In genomic region chr20:20019123-20019522, GRCh38 we compare ENCODE assay signal across 11 cellular contexts.
DNase-seq lines count a peak whose midpoint lies in the region; TF ChIP-seq lines count a peak whose summit lies in the region.
"Had no signal": no experiment of that assay in that cellular context is flagged by ENCODE, and none has a peak within 500 bp of the region (broad histone marks: within the 10 kb centered on the region; RNA-seq: fewer than 3 reads in every experiment).

No MANE protein-coding gene starts in this region.

- peaks cover 70% of the 10 kb centered on the region for H3K4me1 Mint-ChIP-seq in activated naive CD4-positive, alpha-beta T cell treated with anti-CD3 and anti-CD28 coated beads, Interleukin-2, amount 10 ng/mL, durations not matched to agents 7 days and 5 days

- H3K36me3 ChIP-seq in subcutaneous abdominal adipose tissue (ENCODE audit: control insufficient read depth in 5 of 5, insufficient read depth in 5 of 5, low read length in 5 of 5) = peaks cover 4 to 12% (median 9%) of the 10 kb centered on the region in 5 donors

- peak overlapping the region in 2 of 5 donors; percentile 26 to 91 for H3K4me3 ChIP-seq in subcutaneous abdominal adipose tissue (ENCODE audit: low read depth in 1 of 5, low read length in 5 of 5)

- CTCF ChIA-PET in activated naive CD4-positive, alpha-beta T cell treated with anti-CD3 and anti-CD28 coated beads, Interleukin-2, amount 10 ng/mL, durations not matched to agents 7 days and 5 days (lab: Charles Lee) = interaction anchor here (2.5 kb wide), 1 partner anchor 33 kb away, joined by 12 read pairs; the partner anchor contains the start of genes CFAP61 and CRNKL1
- CTCF ChIA-PET in RWPE1 (lab: Yijun Ruan, JAX) = no interaction called here

- POLR2A ChIA-PET in RWPE1 (lab: Yijun Ruan, JAX; ENCODE audit: low non-redundant PET) = no interaction called here

- TF ChIP-seq CTCF in RWPE1 (conservative IDR thresholded peaks at IDR 0.05; ENCODE audit: low read depth) = no peak

- no peaks in the 10 kb centered on the region for H3K9me3 ChIP-seq in subcutaneous abdominal adipose tissue (ENCODE audit: control insufficient read depth in 5 of 5, low read length in 5 of 5)

- peak overlapping the region in 4 of 5 donors; percentile 14 to 97 (median 69) for H3K9ac ChIP-seq in subcutaneous abdominal adipose tissue (ENCODE audit: low read length in 5 of 5)

- no peak overlapping the region for H3K27ac Mint-ChIP-seq in activated naive CD4-positive, alpha-beta T cell treated with anti-CD3 and anti-CD28 coated beads, Interleukin-2, amount 10 ng/mL, durations not matched to agents 7 days and 5 days

- H3K4me1 ChIP-seq in subcutaneous abdominal adipose tissue (ENCODE audit: control insufficient read depth in 5 of 5, insufficient read depth in 5 of 5, low read length in 5 of 5) = peaks cover 0 to 36% (median 27%) of the 10 kb centered on the region in 5 donors

- no peak for DNase-seq in activated naive CD4-positive, alpha-beta T cell treated with anti-CD3 and anti-CD28 coated beads, Interleukin-2, amount 10 ng/mL, durations not matched to agents 7 days and 5 days
- no peak for DNase-seq in activated naive CD4-positive, alpha-beta T cell treated with Interleukin-2 at 50 U/mL for 16 hours
- DNase-seq in RWPE1 (ENCODE audit: low spot score) (peak; percentile 51), epithelial cell of prostate (ENCODE audit: low read depth, low spot score) (peak; percentile 69), DMS114 treated with DMSO at 0.1 percent for 48 hours (lab: John Stamatoyannopoulos, UW; ENCODE audit: unreplicated experiment) (no peak), NCI-H226 (no peak), HuH-7 (ENCODE audit: low spot score) (no peak)
- DNase-seq: activated CD4-positive, alpha-beta T cell treated with anti-CD3 and anti-CD28 coated beads, Interleukin-2, amount 50 U/mL, for 1 hour; hypothalamus; NCI-H1417 had no signal

- peak overlapping the region; percentile 88 for H3K4me3 Mint-ChIP-seq in activated naive CD4-positive, alpha-beta T cell treated with anti-CD3 and anti-CD28 coated beads, Interleukin-2, amount 10 ng/mL, durations not matched to agents 7 days and 5 days

- peaks cover 16% of the 10 kb centered on the region for H3K36me3 Mint-ChIP-seq in activated naive CD4-positive, alpha-beta T cell treated with anti-CD3 and anti-CD28 coated beads, Interleukin-2, amount 10 ng/mL, durations not matched to agents 7 days and 5 days

- H3K9me3 Mint-ChIP-seq in activated naive CD4-positive, alpha-beta T cell treated with anti-CD3 and anti-CD28 coated beads, Interleukin-2, amount 10 ng/mL, durations not matched to agents 7 days and 5 days = no peaks in the 10 kb centered on the region

- H3K27me3 Mint-ChIP-seq in activated naive CD4-positive, alpha-beta T cell treated with anti-CD3 and anti-CD28 coated beads, Interleukin-2, amount 10 ng/mL, durations not matched to agents 7 days and 5 days = peaks cover 3% of the 10 kb centered on the region

- H3K27ac ChIP-seq in RWPE1 (peak overlapping the region; percentile 36), epithelial cell of prostate (peak overlapping the region; percentile 81), subcutaneous abdominal adipose tissue (ENCODE audit: low read depth, low read length) (no peak overlapping the region)

- H3K27me3 ChIP-seq in subcutaneous abdominal adipose tissue (ENCODE audit: control insufficient read depth in 5 of 5, insufficient read depth in 4 of 5, low read length in 5 of 5) = no peaks in the 10 kb centered on the region

Comparison
In these comparisons a context has a peak if more than half of its experiments do, and no peak if none do; other contexts are left out.
1. DNase-seq: peak in RWPE1 (single experiment) and epithelial cell of prostate (single experiment); none in activated naive CD4-positive, alpha-beta T cell treated with anti-CD3 and anti-CD28 coated beads, Interleukin-2, amount 10 ng/mL, durations not matched to agents 7 days and 5 days (single experiment), activated naive CD4-positive, alpha-beta T cell treated with Interleukin-2 at 50 U/mL for 16 hours (single experiment), DMS114 treated with DMSO at 0.1 percent for 48 hours (single experiment), NCI-H226 (single experiment) and HuH-7 (single experiment).